In the genomic region with DNA sequence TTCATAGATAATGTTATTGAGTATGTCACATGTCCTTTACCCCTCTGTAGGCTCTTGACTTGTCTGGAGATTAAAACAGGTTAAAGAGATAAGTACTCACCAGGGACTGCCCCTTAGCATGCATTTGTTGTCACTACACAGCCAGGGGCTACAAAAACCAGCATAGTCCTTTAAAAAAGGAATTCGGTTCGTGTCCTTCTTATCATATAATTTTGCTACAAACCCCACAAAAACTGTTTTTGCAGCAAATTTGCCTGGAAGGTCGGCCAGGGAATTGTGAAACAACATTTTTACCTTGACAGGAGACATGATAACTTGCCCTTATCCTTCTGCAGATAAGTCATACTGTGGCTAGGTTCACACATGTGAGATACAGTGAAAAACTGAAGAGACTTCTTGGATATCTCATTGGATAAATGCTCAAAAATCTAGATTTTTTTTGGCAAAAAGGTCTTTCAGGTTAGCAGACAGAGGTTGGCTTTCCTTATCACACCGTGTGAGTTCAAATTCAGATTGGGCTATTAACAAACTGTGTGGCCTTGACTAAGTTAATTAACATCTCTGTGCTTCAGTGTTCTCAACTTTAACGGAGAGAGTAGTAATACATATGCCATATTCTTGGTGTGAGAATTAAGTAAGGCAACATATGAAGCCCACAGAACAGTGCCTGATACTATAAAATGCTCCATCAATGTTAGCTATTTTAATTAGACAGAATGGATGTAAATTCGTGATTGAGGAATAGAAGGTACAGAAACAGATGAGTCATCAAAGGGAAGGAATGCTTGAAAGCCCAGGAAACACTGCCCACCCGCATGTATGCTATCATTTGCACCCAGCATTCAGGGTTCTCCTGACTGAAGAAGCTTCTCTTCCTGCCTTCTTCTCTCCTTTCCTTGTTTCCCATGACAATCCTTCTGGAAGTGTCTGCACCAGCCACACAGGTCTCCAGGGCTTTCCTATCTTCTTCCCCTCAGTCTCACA, we compare ENCODE assay signal across 1 cellular context.
TF ChIP-seq lines count a peak whose summit lies in the region.

No MANE protein-coding gene starts in this region.

TF ChIP-seq in GM12878, 131 proteins besides CTCF, POLR2A, EP300 and RAD21:
- TF ChIP-seq MTA2 (IDR thresholded peaks at IDR 0.05; ENCODE audit: low read depth) (peak; percentile 51; the same call in 1 of the 2 replicates), IRF4 (IDR thresholded peaks at IDR 0.05; ENCODE audit: low read depth, low read length) (no peak), ZNF217 (IDR thresholded peaks at IDR 0.05) (0 out of 2 replicates have a peak, but pooled peaks have one; percentile 15), RCOR1 (conservative IDR thresholded peaks at IDR 0.05; ENCODE audit: low read depth, low read length) (no peak), NR2C2 (IDR thresholded peaks at IDR 0.05; ENCODE audit: borderline replicate concordance, control insufficient read depth, insufficient read length, low read depth) (no peak), HCFC1 (IDR thresholded peaks at IDR 0.05; ENCODE audit: low read length) (no peak)
